In the genomic region with DNA sequence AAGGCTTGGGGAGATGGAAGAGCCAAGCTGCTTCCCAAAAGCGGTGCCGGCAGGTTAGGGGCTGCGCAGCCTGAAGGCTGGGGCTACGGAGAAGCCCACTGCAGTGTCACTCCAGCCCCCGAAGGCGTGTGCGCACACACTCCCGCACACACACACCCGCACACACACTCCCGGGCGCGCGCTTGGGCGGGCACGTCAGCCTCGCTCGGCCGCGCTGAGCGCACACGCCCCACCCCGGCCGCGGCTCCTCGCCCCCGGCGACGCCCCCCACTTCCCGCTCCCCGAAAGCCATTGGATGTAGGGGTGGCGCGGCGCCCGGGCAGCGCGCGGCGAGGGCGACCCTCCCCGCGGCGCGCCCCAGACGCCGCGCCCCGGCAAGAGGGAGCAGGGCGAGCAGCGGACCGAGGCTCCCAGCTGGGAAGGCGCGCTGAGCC, we compare ENCODE assay signal across 9 cellular contexts. TPM values are rescaled to one million over a fixed set of nuclear protein-coding genes. Genes with fewer than 3 reads are reported as not detected.
A peak's percentile ranks its signal among the peaks of the same experiment; 100 is the strongest.
DNase-seq lines count a peak whose midpoint lies in the region; ATAC-seq and TF ChIP-seq lines count a peak whose summit lies in the region.
"Had no signal": no experiment of that assay in that cellular context is flagged by ENCODE, and none has a peak within 500 bp of the region (broad histone marks: within the 10 kb centered on the region; RNA-seq: fewer than 3 reads in every experiment).

KCNK10 (minus strand) TSS at position 184 of the 434 bp plus-strand sequence. CDS start 471 bp downstream, outside the sequence.

- peak within 1 kb of the TSS; percentile 98 for H2AFZ ChIP-seq in GM23338

- in situ Hi-C loops in Panc1 (cut with HindIII; ENCODE audit: low pct_unique_long_range_greater_than_20kb, low sequenced_read_pairs), result no loop called here

- peaks cover 18% of the 10 kb centered on the region for H3K4me1 Mint-ChIP-seq in GM23338

- no peaks in the 10 kb centered on the region for H4K20me1 ChIP-seq in GM23338 (replicated peaks; ENCODE audit: insufficient read depth)

- TF ChIP-seq EP300 in stomach (IDR thresholded peaks at IDR 0.05), result no peak

- H3K9me3 ChIP-seq in Panc1 (ENCODE audit: control insufficient read depth, insufficient read depth, low read depth, low read length) (no peaks in the 10 kb centered on the region), stomach (peaks cover 0 to 4% (median 1%) of the 10 kb centered on the region in 4 donors)

- H3K36me3 ChIP-seq in GM23338 (ENCODE audit: insufficient read depth), result no peaks in the 10 kb centered on the region
- H3K36me3 ChIP-seq in Panc1 (ENCODE audit: control insufficient read depth, insufficient read depth, low read length), result no peaks in the 10 kb centered on the region
- no peaks in the 10 kb centered on the region for H3K36me3 ChIP-seq in stomach

- H3K27me3 Mint-ChIP-seq in GM23338 (ENCODE audit: insufficient read depth, low read depth, poor library complexity), result peaks cover 44% of the 10 kb centered on the region

- peak; percentile 40 for DNase-seq in NCI-H146 (lab: John Stamatoyannopoulos, UW)
- DNase-seq in NCI-H146 treated with DMSO at 0.1 percent for 48 hours (lab: John Stamatoyannopoulos, UW; ENCODE audit: unreplicated experiment), result no peak
- DNase-seq in GM23338 (ENCODE audit: low spot score), result peak; percentile 60
- DNase-seq in Panc1 (ENCODE audit: low read depth, low spot score), result no peak
- peak; percentile 19 for DNase-seq in globus pallidus (ENCODE audit: low spot score)
- no peak for DNase-seq in stomach
- DNase-seq in sciatic nerve (ENCODE audit: low spot score), result no peak
- no peak for DNase-seq in SKM-1 treated with dmso at 0.1 percent for 144 hours (lab: John Stamatoyannopoulos, UW; ENCODE audit: unreplicated experiment)

- CTCF ChIA-PET in Panc1 (lab: Charles Lee), result no interaction called here

- no peaks in the 10 kb centered on the region for H3K9me2 ChIP-seq in GM23338 (ENCODE audit: insufficient read depth)

- no peak for TF ChIP-seq POLR2A in stomach (IDR thresholded peaks at IDR 0.05)

- peak within 1 kb of the TSS; percentile 94 for H3K4me2 ChIP-seq in GM23338

- H3K4me3 ChIP-seq in GM23338 (peak within 1 kb of the TSS; percentile 85), Panc1 (ENCODE audit: low read depth in 2 of 2, low read length in 2 of 2) (peak within 1 kb of the TSS; percentile 30 to 35), stomach (peak within 1 kb of the TSS; percentile 29 to 45 (median 38))

- intact Hi-C loops in Panc1 (cut with micrococcal nuclease; ENCODE audit: unreplicated experiment), result no loop called here
- intact Hi-C loops in stomach (cut with DNase I; ENCODE audit: low total_unique reads), result no loop called here
- intact Hi-C loops in sciatic nerve (cut with DNase I), result no loop called here

- H3K27ac ChIP-seq in GM23338 (ENCODE audit: low read depth) (no peak within 1 kb of the TSS), Panc1 (ENCODE audit: low read length) (no peak within 1 kb of the TSS), stomach (no peak within 1 kb of the TSS)
- H3K27ac ChIP-seq: C4-2B had no signal

- no peaks in the 10 kb centered on the region for H3K36me3 Mint-ChIP-seq in GM23338 (ENCODE audit: low read depth)

- H3K4me1 ChIP-seq in GM23338 (ENCODE audit: insufficient read depth), result peaks cover 16% of the 10 kb centered on the region; the same call in 1 of the 2 replicates
- H3K4me1 ChIP-seq in Panc1 (ENCODE audit: control insufficient read depth, insufficient read depth, low read length), result peaks cover 7% of the 10 kb centered on the region
- H3K4me1 ChIP-seq in stomach, result peaks cover 0 to 34% (median 20%) of the 10 kb centered on the region in 4 donors

- ATAC-seq in GM23338, result peak; percentile 32
- peak; percentile 25; the same call in 1 of the 2 replicates for ATAC-seq in Panc1
- ATAC-seq in sciatic nerve, result no peak

- H3K79me2 ChIP-seq in GM23338 (replicated peaks; ENCODE audit: insufficient read depth), result no peaks in the 10 kb centered on the region

- peaks cover 5% of the 10 kb centered on the region; the same call in 2 of the 3 replicates for H3K9me3 Mint-ChIP-seq in GM23338

- H3K4me3 Mint-ChIP-seq in GM23338, result peak within 1 kb of the TSS; percentile 90; the same call in 2 of the 3 replicates

- TF ChIP-seq CTCF in GM23338 (conservative IDR thresholded peaks at IDR 0.05; ENCODE audit: low read depth in 2 of 2), result no peak
- TF ChIP-seq CTCF in Panc1 (IDR thresholded peaks at IDR 0.05), result no peak
- TF ChIP-seq CTCF in stomach (IDR thresholded peaks at IDR 0.05), result no peak

- no TSS peak for BruUV-seq in Panc1 (replicated peaks; lab: Mats Ljungman, UMichigan)

- POLR2A ChIA-PET in Panc1 (lab: Charles Lee), result no interaction called here

- no peak within 1 kb of the TSS for H3K27ac Mint-ChIP-seq in GM23338

- peaks cover 9% of the 10 kb centered on the region; the same call in 1 of the 2 replicates for H3F3A ChIP-seq in GM23338 (replicated peaks; ENCODE audit: low read depth)

- H3K27me3 ChIP-seq in GM23338 (ENCODE audit: insufficient read depth), result peaks cover 96% of the 10 kb centered on the region
- peaks cover 33% of the 10 kb centered on the region for H3K27me3 ChIP-seq in Panc1 (ENCODE audit: control insufficient read depth, insufficient read depth, low read length)
- peaks cover 18 to 98% (median 77%) of the 10 kb centered on the region in 3 donors for H3K27me3 ChIP-seq in stomach

- WGBS in stomach, 5 donors, result 0 to 4% (median 0%) methylated on average over 9 to 52 of the region's 52 CpGs

TF ChIP-seq in GM23338, 12 proteins besides CTCF, POLR2A, EP300 and RAD21 (continues in another document):
- TF ChIP-seq ZNF114 (CRISPR knock-in tag; IDR thresholded peaks at IDR 0.05) (no peak), STAT1 (IDR thresholded peaks at IDR 0.05; ENCODE audit: unreplicated experiment) (no peak), EZH2 (IDR thresholded peaks at IDR 0.05; ENCODE audit: low read depth, unreplicated experiment) (no peak), NANOG (IDR thresholded peaks at IDR 0.05; ENCODE audit: borderline replicate concordance) (no peak), JUNB (IDR thresholded peaks at IDR 0.05; ENCODE audit: unreplicated experiment) (no peak)
- TF ChIP-seq, protein P1, sequence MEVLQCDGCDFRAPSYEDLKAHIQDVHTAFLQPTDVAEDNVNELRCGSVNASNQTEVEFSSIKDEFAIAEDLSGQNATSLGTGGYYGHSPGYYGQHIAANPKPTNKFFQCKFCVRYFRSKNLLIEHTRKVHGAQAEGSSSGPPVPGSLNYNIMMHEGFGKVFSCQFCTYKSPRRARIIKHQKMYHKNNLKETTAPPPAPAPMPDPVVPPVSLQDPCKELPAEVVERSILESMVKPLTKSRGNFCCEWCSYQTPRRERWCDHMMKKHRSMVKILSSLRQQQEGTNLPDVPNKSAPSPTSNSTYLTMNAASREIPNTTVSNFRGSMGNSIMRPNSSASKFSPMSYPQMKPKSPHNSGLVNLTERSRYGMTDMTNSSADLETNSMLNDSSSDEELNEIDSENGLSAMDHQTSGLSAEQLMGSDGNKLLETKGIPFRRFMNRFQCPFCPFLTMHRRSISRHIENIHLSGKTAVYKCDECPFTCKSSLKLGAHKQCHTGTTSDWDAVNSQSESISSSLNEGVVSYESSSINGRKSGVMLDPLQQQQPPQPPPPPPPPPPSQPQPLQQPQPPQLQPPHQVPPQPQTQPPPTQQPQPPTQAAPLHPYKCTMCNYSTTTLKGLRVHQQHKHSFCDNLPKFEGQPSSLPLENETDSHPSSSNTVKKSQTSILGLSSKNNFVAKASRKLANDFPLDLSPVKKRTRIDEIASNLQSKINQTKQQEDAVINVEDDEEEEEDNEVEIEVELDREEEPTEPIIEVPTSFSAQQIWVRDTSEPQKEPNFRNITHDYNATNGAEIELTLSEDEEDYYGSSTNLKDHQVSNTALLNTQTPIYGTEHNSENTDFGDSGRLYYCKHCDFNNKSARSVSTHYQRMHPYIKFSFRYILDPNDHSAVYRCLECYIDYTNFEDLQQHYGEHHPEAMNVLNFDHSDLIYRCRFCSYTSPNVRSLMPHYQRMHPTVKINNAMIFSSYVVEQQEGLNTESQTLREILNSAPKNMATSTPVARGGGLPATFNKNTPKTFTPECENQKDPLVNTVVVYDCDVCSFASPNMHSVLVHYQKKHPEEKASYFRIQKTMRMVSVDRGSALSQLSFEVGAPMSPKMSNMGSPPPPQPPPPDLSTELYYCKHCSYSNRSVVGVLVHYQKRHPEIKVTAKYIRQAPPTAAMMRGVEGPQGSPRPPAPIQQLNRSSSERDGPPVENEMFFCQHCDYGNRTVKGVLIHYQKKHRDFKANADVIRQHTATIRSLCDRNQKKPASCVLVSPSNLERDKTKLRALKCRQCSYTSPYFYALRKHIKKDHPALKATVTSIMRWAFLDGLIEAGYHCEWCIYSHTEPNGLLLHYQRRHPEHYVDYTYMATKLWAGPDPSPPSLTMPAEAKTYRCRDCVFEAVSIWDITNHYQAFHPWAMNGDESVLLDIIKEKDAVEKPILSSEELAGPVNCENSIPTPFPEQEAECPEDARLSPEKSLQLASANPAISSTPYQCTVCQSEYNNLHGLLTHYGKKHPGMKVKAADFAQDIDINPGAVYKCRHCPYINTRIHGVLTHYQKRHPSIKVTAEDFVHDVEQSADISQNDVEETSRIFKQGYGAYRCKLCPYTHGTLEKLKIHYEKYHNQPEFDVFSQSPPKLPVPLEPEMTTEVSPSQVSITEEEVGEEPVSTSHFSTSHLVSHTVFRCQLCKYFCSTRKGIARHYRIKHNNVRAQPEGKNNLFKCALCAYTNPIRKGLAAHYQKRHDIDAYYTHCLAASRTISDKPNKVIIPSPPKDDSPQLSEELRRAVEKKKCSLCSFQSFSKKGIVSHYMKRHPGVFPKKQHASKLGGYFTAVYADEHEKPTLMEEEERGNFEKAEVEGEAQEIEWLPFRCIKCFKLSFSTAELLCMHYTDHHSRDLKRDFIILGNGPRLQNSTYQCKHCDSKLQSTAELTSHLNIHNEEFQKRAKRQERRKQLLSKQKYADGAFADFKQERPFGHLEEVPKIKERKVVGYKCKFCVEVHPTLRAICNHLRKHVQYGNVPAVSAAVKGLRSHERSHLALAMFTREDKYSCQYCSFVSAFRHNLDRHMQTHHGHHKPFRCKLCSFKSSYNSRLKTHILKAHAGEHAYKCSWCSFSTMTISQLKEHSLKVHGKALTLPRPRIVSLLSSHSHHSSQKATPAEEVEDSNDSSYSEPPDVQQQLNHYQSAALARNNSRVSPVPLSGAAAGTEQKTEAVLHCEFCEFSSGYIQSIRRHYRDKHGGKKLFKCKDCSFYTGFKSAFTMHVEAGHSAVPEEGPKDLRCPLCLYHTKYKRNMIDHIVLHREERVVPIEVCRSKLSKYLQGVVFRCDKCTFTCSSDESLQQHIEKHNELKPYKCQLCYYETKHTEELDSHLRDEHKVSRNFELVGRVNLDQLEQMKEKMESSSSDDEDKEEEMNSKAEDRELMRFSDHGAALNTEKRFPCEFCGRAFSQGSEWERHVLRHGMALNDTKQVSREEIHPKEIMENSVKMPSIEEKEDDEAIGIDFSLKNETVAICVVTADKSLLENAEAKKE (CRISPR knock-in tag; IDR thresholded peaks at IDR 0.05), result no peak

RNA-seq across cellular contexts. Expression of gene KCNK10, which starts in this region (rescaled TPM):
- total RNA-seq in GM23338 (2014; rRNA removed; shearing (Covaris generic)), result 1.0 TPM in 2 replicates
- polyA plus RNA-seq in GM23338 (2016; fragmentation: Nextera tagmentation; extraction: Ambion mirVana) (0.07 and 0.29 TPM in 2 replicates), stomach (under 1 TPM; 0.06 to 0.61 (median 0.35) TPM)
- total RNA-seq in Panc1 (2021; ENCODE audit: unreplicated experiment) (0.28 TPM), stomach (1 to 10 TPM in 4 of 5 donors, not detected in 1; 1.0 to 8.7 (median 1.8) TPM), sciatic nerve (not detected)
- polyA plus RNA-seq in Panc1 (2012; ENCODE audit: insufficient read length), result 0.28 TPM

Comparison
In these comparisons a context has a peak if more than half of its experiments do, and no peak if none do; other contexts are left out.
1. DNase-seq: peak in NCI-H146 (single experiment), GM23338 (single experiment) and globus pallidus (single experiment); none in NCI-H146 treated with DMSO at 0.1 percent for 48 hours (single experiment), Panc1 (single experiment), stomach (single experiment), sciatic nerve (single experiment) and SKM-1 treated with dmso at 0.1 percent for 144 hours (single experiment).
2. Peak in ATAC-seq and H3K4me3 ChIP-seq in Panc1; RNA of the gene not detected or under 1 TPM.
3. H3K4me3 ChIP-seq: peak in every context shown above with its lines; median percentile 85 in GM23338; 38 in stomach; 32 in Panc1.